In the genomic region with DNA sequence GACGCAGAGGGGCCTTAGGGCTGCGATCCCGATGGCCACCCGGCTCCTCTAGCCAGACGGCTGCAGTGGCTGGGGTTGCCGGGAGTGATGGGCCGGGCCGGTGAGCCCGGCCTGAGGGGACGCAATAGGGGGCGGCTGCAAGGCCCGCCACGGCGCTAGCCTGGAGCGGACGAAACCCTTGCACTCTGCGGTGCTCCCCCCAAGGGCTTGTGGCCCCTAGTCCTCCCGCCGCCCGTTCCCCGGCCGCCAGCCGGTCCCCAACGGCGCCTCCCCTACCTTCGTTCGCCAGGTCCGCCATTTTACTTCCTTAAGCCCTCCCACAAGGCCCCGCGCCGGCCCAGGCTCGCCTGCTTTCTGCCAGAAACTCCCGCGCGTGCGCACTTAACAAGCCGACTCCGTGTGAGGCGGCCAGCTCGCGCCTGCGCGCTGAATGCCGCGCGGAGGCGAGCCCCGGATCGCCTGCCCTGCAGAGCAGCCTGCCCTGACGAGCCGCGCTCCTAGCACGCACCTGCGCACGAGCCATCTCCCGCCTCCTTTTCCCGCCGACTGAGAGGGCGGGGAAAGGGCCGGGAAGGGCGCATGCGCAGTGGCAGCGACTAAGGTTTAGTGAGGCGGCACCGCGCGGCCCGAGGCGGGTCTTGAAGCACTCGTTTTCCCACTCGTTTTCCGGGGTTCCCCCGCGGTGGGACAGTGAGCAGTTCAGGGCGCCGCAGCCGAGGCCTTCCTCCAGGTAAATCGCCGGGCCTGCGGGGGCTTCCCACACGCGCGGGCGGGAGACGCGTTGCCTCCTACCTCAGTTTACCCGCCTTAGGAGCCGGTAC, we compare ENCODE assay signal across 8 cellular contexts. TPM values are rescaled to one million over a fixed set of nuclear protein-coding genes. Genes with fewer than 3 reads are reported as not detected.
DNase-seq lines count a peak whose midpoint lies in the region; TF ChIP-seq lines count a peak whose summit lies in the region.

A gene with protein sequence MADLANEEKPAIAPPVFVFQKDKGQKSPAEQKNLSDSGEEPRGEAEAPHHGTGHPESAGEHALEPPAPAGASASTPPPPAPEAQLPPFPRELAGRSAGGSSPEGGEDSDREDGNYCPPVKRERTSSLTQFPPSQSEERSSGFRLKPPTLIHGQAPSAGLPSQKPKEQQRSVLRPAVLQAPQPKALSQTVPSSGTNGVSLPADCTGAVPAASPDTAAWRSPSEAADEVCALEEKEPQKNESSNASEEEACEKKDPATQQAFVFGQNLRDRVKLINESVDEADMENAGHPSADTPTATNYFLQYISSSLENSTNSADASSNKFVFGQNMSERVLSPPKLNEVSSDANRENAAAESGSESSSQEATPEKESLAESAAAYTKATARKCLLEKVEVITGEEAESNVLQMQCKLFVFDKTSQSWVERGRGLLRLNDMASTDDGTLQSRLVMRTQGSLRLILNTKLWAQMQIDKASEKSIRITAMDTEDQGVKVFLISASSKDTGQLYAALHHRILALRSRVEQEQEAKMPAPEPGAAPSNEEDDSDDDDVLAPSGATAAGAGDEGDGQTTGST (minus strand): TSS at position 356 of the 821 bp plus-strand sequence. CDS start 58 bp downstream, at position 298.

- H3K4me3 ChIP-seq in NB4 (ENCODE audit: low read depth, low read length) (peak within 1 kb of the TSS; percentile 90), SK-N-MC (peak within 1 kb of the TSS; percentile 94), suprapubic skin (peak within 1 kb of the TSS; percentile 73)

- peak within 1 kb of the TSS; percentile 97 for H3K9ac ChIP-seq in SK-N-MC (ENCODE audit: insufficient read length)

- no peaks in the 10 kb centered on the region; the same call in 1 of the 2 replicates for H3K27me3 Mint-ChIP-seq in HFFc6 (ENCODE audit: insufficient read depth)

- H3K36me3 Mint-ChIP-seq in HFFc6 (ENCODE audit: low read depth): peaks cover 26% of the 10 kb centered on the region

- peaks cover 47% of the 10 kb centered on the region for H3K4me1 ChIP-seq in suprapubic skin

- no peak for TF ChIP-seq EP300 in suprapubic skin (IDR thresholded peaks at IDR 0.05)

- peak within 1 kb of the TSS; percentile 78 for H3K27ac ChIP-seq in SK-N-MC
- H3K27ac ChIP-seq in suprapubic skin: peak within 1 kb of the TSS; percentile 83

- H3K27me3 ChIP-seq in suprapubic skin: no peaks in the 10 kb centered on the region

- no peaks in the 10 kb centered on the region for H3K9me3 Mint-ChIP-seq in HFFc6

- H3K4me3 Mint-ChIP-seq in HFFc6: peak within 1 kb of the TSS; percentile 99

- DNase-seq in GM04503 (ENCODE audit: low read depth): peak; percentile 89
- DNase-seq in HFFc6: peak; percentile 99
- peak; percentile 96 for DNase-seq in NB4 (ENCODE audit: low read depth)
- peak; percentile 85 for DNase-seq in SK-N-MC (ENCODE audit: low read depth, low spot score)
- DNase-seq in activated naive CD4-positive, alpha-beta T cell treated with anti-CD3 and anti-CD28 coated beads, Interleukin-2, amount 50 U/mL, for 16 hours: peak; percentile 99
- peak; percentile 100 for DNase-seq in germinal center (ENCODE audit: low spot score)
- peak; percentile 73 to 99 (median 96) for DNase-seq in nucleus accumbens (lab: John Stamatoyannopoulos, UW)
- DNase-seq in suprapubic skin (ENCODE audit: low spot score in 2 of 2): peak; percentile 98 to 99

- 0% methylated on average over 4 of the region's 88 CpGs for WGBS in suprapubic skin

- H3K9me3 ChIP-seq in SK-N-MC (ENCODE audit: low read depth, low read length) (no peaks in the 10 kb centered on the region), suprapubic skin (no peaks in the 10 kb centered on the region)

- H3K36me3 ChIP-seq in SK-N-MC (ENCODE audit: insufficient read depth, low read length) (peaks cover 32% of the 10 kb centered on the region), suprapubic skin (peaks cover 14% of the 10 kb centered on the region)

- peaks cover 47% of the 10 kb centered on the region for H3K4me1 Mint-ChIP-seq in HFFc6 (ENCODE audit: low read depth)

- no peak for TF ChIP-seq CTCF in HFFc6 (IDR thresholded peaks at IDR 0.05)
- no peak for TF ChIP-seq CTCF in NB4 (IDR thresholded peaks at IDR 0.05; ENCODE audit: low read depth, low read length)
- TF ChIP-seq CTCF in suprapubic skin (IDR thresholded peaks at IDR 0.05): no peak

- peak; percentile 82 for TF ChIP-seq POLR2A in NB4 (IDR thresholded peaks at IDR 0.05; ENCODE audit: extremely low read depth, insufficient read length)
- peak in 1 of 2 donors; percentile 47 for TF ChIP-seq POLR2A in suprapubic skin (IDR thresholded peaks at IDR 0.05)

- peak within 1 kb of the TSS; percentile 91 for H3K27ac Mint-ChIP-seq in HFFc6

RNA-seq across cellular contexts. Expression of the gene that starts here (rescaled TPM):
- total RNA-seq in HFFc6 (2021; fragmentation: NEBNext Ultra II Directional; extraction: Animal tissue kit (Norgen Biotek cat#: 25700)): 10 to 100 TPM; 57.6 to 80.9 (median 70.4) TPM
- total RNA-seq in suprapubic skin: 10 to 100 TPM; 55.6 to 85.0 (median 78.0) TPM

Comparison
In these comparisons a context has a peak if more than half of its experiments do, and no peak if none do; other contexts are left out.
1. Peak in every context shown above with its lines: DNase-seq, H3K4me3 ChIP-seq and H3K27ac ChIP-seq.